Comparison of ENCODE assay signal across 22 cellular contexts in genomic region chr18:62342884-62343283, GRCh38.
DNase-seq lines count a peak whose midpoint lies in the region; FAIRE-seq and TF ChIP-seq lines count a peak whose summit lies in the region.
"Had no signal": no experiment of that assay in that cellular context is flagged by ENCODE, and none has a peak within 500 bp of the region (broad histone marks: within the 10 kb centered on the region; RNA-seq: fewer than 3 reads in every experiment).

No MANE protein-coding gene starts in this region.

- H3K9me3 ChIP-seq in endocrine pancreas (ENCODE audit: control insufficient read depth, low read length), result no peaks in the 10 kb centered on the region
- H3K9me3 ChIP-seq: A549 had no signal

- peak; percentile 99 for FAIRE-seq in D721Med (lab: Jason Lieb, UNC)
- FAIRE-seq: A549, GM12878, GM19239 had no signal

- no peaks in the 10 kb centered on the region for H4K20me1 ChIP-seq in KMS-11 (ENCODE audit: insufficient read depth)

- H3K36me3 ChIP-seq in KMS-11 (ENCODE audit: insufficient read depth), result no peaks in the 10 kb centered on the region
- H3K36me3 ChIP-seq in endocrine pancreas (ENCODE audit: control insufficient read depth, insufficient read depth, low read length), result no peaks in the 10 kb centered on the region

- DNase-seq in D721Med (ENCODE audit: insufficient read length, low spot score), result no peak
- DNase-seq in superior temporal gyrus (ENCODE audit: extremely low spot score), result peak; percentile 38
- DNase-seq in AG20443 (ENCODE audit: low spot score), result no peak
- DNase-seq in NCI-H1694 treated with DMSO at 0.1 percent for 48 hours (lab: John Stamatoyannopoulos, UW), result no peak
- no peak for DNase-seq in DMS 273 treated with DMSO at 0.1 percent for 48 hours (lab: John Stamatoyannopoulos, UW)
- DNase-seq: 8988T; ACHN; C1 segment of cervical spinal cord; Calu3; CD4-positive, alpha-beta memory T cell; COR-L47; DMS79; EL; GDM1; H9; HFFc6 had no signal

- peaks cover 18% of the 10 kb centered on the region for H3K4me1 ChIP-seq in KMS-11 (ENCODE audit: low read depth, poor library complexity, severe bottlenecking)
- no peaks in the 10 kb centered on the region for H3K4me1 ChIP-seq in endocrine pancreas (ENCODE audit: control insufficient read depth, insufficient read depth, low read length)

- H3K4me2 ChIP-seq in KMS-11, result 0 out of 2 replicates have a peak overlapping the region, but pooled peaks have one; percentile 1
- H3K4me2 ChIP-seq: A549, GM23338 had no signal

- H3K27ac ChIP-seq in KMS-11, result peak overlapping the region; percentile 10; the same call in 1 of the 2 replicates
- H3K27ac ChIP-seq: A549 had no signal

- H3K9ac ChIP-seq in KMS-11 (no peak overlapping the region), endocrine pancreas (ENCODE audit: control insufficient read depth, insufficient read depth, low read length) (no peak overlapping the region)

- H3K79me2 ChIP-seq in KMS-11 (ENCODE audit: insufficient read depth, low read depth), result no peaks in the 10 kb centered on the region

- H3K27me3 ChIP-seq in KMS-11 (ENCODE audit: insufficient read depth, low read depth), result no peaks in the 10 kb centered on the region
- no peaks in the 10 kb centered on the region for H3K27me3 ChIP-seq in endocrine pancreas (ENCODE audit: control insufficient read depth, insufficient read depth, low read length)

- no peak overlapping the region for H3K4me3 ChIP-seq in KMS-11 (IDR thresholded peaks at IDR 0.05; ENCODE audit: insufficient read depth, low read depth, low read length)
- H3K4me3 ChIP-seq in endocrine pancreas (ENCODE audit: control insufficient read depth, insufficient read depth, low read length), result peak overlapping the region; percentile 48
- H3K4me3 ChIP-seq: A549, GM12878, GM23338 had no signal

- no peak overlapping the region for H2AFZ ChIP-seq in KMS-11 (ENCODE audit: low read depth)
- H2AFZ ChIP-seq: GM23338 had no signal

- TF ChIP-seq CTCF in D721Med (IDR thresholded peaks at IDR 0.05; ENCODE audit: insufficient read depth, missing control alignments) (no peak), KMS-11 (conservative IDR thresholded peaks at IDR 0.05; ENCODE audit: low read depth, low read length) (no peak)
